Comparison of ENCODE assay signal across 1 cellular context in genomic region chr5:43348207-43348606, GRCh38.
TF ChIP-seq lines count a peak whose summit lies in the region.

No MANE protein-coding gene starts in this region.

TF ChIP-seq in HepG2, 621 proteins besides CTCF, POLR2A, EP300 and RAD21 (continued from another document and continues in another):
- TF ChIP-seq ZNF761 (CRISPR knock-in tag; conservative IDR thresholded peaks at IDR 0.05) (no peak), FOSL2 (CRISPR knock-in tag; IDR thresholded peaks at IDR 0.05) (no peak), HNRNPLL (IDR thresholded peaks at IDR 0.05; ENCODE audit: low read depth, low read length, poor library complexity, severe bottlenecking) (no peak), ZNF747 (CRISPR knock-in tag; IDR thresholded peaks at IDR 0.05; ENCODE audit: borderline replicate concordance) (no peak), ZNF30 (CRISPR knock-in tag; IDR thresholded peaks at IDR 0.05) (no peak), NCOR1 (IDR thresholded peaks at IDR 0.05; ENCODE audit: borderline replicate concordance, low read length) (no peak), KLF12 (CRISPR knock-in tag; IDR thresholded peaks at IDR 0.05; ENCODE audit: borderline replicate concordance) (no peak; the same call in 1 of the 2 replicates), NFIB (CRISPR knock-in tag; IDR thresholded peaks at IDR 0.05; ENCODE audit: borderline replicate concordance) (no peak), TAF1 (CRISPR knock-in tag; IDR thresholded peaks at IDR 0.05) (no peak), ZNF24 (IDR thresholded peaks at IDR 0.05) (no peak), TRIM22 (IDR thresholded peaks at IDR 0.05) (no peak), NCOA2 (CRISPR knock-in tag; IDR thresholded peaks at IDR 0.05) (peak; percentile 24; the same call in 1 of the 2 replicates), ZZZ3 (CRISPR knock-in tag; IDR thresholded peaks at IDR 0.05; ENCODE audit: borderline replicate concordance) (no peak), ZNF354B (CRISPR knock-in tag; IDR thresholded peaks at IDR 0.05) (no peak), ZNF333 (CRISPR knock-in tag; IDR thresholded peaks at IDR 0.05; ENCODE audit: borderline replicate concordance) (no peak), TRIM24 (CRISPR knock-in tag; IDR thresholded peaks at IDR 0.05) (no peak), RXRA (CRISPR knock-in tag; IDR thresholded peaks at IDR 0.05) (no peak), HNRNPUL1 (IDR thresholded peaks at IDR 0.05; ENCODE audit: low read depth, low read length) (no peak), GATA4 (IDR thresholded peaks at IDR 0.05; ENCODE audit: borderline replicate concordance, low read depth) (peak; percentile 98), ZNF75D (CRISPR knock-in tag; IDR thresholded peaks at IDR 0.05; ENCODE audit: borderline replicate concordance) (no peak), ZNF598 (CRISPR knock-in tag; IDR thresholded peaks at IDR 0.05; ENCODE audit: borderline replicate concordance) (no peak), ZBTB7A (CRISPR knock-in tag; IDR thresholded peaks at IDR 0.05) (no peak), KLF13 (CRISPR knock-in tag; IDR thresholded peaks at IDR 0.05) (no peak), ZMYM4 (CRISPR knock-in tag; IDR thresholded peaks at IDR 0.05) (peak; percentile 87), SP4 (CRISPR knock-in tag; IDR thresholded peaks at IDR 0.05) (no peak), REST (IDR thresholded peaks at IDR 0.05; ENCODE audit: borderline replicate concordance in 1 of 2, low read depth in 1 of 2, low read length in 2 of 2) (no peak), ATF1 (CRISPR knock-in tag; IDR thresholded peaks at IDR 0.05) (no peak), YEATS2 (CRISPR knock-in tag; IDR thresholded peaks at IDR 0.05; ENCODE audit: borderline replicate concordance) (no peak), ZNF572 (CRISPR knock-in tag; IDR thresholded peaks at IDR 0.05) (no peak), NFE2L2 (IDR thresholded peaks at IDR 0.05; ENCODE audit: low read length) (no peak), SRSF1 (optimal IDR thresholded peaks at IDR 0.05; ENCODE audit: low read depth, low read length) (no peak), DR1 (CRISPR knock-in tag; IDR thresholded peaks at IDR 0.05) (no peak), NCOA5 (CRISPR knock-in tag; IDR thresholded peaks at IDR 0.05) (no peak), ZNF253 (CRISPR knock-in tag; IDR thresholded peaks at IDR 0.05; ENCODE audit: borderline replicate concordance) (no peak), GATAD2A (CRISPR knock-in tag; IDR thresholded peaks at IDR 0.05) (no peak), ZNF773 (CRISPR knock-in tag; IDR thresholded peaks at IDR 0.05; ENCODE audit: borderline replicate concordance) (no peak), ZNF816 (CRISPR knock-in tag; IDR thresholded peaks at IDR 0.05; ENCODE audit: borderline replicate concordance) (no peak), AGO2 (optimal IDR thresholded peaks at IDR 0.05; ENCODE audit: low read depth, low read length) (no peak), ZNF10 (CRISPR knock-in tag; IDR thresholded peaks at IDR 0.05; ENCODE audit: borderline replicate concordance, low read depth) (no peak), NRL (CRISPR knock-in tag; IDR thresholded peaks at IDR 0.05; ENCODE audit: borderline replicate concordance) (no peak), ZNF605 (CRISPR knock-in tag; IDR thresholded peaks at IDR 0.05) (no peak), PREB (CRISPR knock-in tag; IDR thresholded peaks at IDR 0.05) (no peak), ZFP36L2 (CRISPR knock-in tag; IDR thresholded peaks at IDR 0.05) (no peak), STAT6 (CRISPR knock-in tag; IDR thresholded peaks at IDR 0.05; ENCODE audit: borderline replicate concordance) (no peak)
- TF ChIP-seq, protein P1, sequence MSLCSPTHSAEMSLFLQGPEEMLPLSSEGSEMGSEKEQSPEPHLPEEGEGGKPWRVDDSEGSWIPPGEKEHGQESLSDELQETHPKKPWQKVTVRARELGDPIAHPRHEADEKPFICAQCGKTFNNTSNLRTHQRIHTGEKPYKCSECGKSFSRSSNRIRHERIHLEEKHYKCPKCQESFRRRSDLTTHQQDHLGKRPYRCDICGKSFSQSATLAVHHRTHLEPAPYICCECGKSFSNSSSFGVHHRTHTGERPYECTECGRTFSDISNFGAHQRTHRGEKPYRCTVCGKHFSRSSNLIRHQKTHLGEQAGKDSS (CRISPR knock-in tag; IDR thresholded peaks at IDR 0.05; ENCODE audit: borderline replicate concordance, low read depth) = no peak
- TF ChIP-seq, protein P2, sequence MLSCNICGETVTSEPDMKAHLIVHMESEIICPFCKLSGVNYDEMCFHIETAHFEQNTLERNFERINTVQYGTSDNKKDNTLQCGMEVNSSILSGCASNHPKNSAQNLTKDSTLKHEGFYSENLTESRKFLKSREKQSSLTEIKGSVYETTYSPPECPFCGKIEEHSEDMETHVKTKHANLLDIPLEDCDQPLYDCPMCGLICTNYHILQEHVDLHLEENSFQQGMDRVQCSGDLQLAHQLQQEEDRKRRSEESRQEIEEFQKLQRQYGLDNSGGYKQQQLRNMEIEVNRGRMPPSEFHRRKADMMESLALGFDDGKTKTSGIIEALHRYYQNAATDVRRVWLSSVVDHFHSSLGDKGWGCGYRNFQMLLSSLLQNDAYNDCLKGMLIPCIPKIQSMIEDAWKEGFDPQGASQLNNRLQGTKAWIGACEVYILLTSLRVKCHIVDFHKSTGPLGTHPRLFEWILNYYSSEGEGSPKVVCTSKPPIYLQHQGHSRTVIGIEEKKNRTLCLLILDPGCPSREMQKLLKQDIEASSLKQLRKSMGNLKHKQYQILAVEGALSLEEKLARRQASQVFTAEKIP (CRISPR knock-in tag; IDR thresholded peaks at IDR 0.05; ENCODE audit: borderline replicate concordance) = no peak
- TF ChIP-seq, protein P3, sequence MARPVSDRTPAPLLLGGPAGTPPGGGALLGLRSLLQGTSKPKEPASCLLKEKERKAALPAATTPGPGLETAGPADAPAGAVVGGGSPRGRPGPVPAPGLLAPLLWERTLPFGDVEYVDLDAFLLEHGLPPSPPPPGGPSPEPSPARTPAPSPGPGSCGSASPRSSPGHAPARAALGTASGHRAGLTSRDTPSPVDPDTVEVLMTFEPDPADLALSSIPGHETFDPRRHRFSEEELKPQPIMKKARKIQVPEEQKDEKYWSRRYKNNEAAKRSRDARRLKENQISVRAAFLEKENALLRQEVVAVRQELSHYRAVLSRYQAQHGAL (CRISPR knock-in tag; IDR thresholded peaks at IDR 0.05; ENCODE audit: not compliant biosample characterization) = no peak
- TF ChIP-seq, protein P4, sequence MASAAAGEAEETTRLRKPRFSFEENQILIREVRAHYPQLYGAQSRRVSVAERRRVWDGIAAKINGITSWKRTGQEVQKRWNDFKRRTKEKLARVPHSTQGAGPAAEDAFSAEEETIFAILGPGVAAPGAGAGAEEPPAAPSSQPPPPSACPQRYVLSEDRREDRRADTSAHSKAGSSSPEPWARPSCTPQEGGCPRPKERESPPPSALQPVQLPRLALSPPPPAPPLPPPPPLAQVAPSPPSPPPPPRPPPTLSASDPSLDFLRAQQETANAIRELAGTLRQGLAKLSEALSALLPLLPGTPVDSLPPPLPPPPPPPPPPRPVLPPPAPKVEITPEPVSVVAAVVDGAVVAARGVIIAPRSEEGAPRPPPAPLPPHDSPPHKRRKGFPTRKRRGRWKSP (CRISPR knock-in tag; IDR thresholded peaks at IDR 0.05) = no peak
- TF ChIP-seq, protein P5, sequence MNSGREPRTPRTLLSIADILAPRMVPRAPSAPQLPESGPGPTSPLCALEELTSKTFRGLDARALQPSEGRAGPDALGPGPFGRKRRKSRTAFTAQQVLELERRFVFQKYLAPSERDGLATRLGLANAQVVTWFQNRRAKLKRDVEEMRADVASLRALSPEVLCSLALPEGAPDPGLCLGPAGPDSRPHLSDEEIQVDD (CRISPR knock-in tag; IDR thresholded peaks at IDR 0.05; ENCODE audit: borderline replicate concordance) = no peak
- TF ChIP-seq, protein P6, sequence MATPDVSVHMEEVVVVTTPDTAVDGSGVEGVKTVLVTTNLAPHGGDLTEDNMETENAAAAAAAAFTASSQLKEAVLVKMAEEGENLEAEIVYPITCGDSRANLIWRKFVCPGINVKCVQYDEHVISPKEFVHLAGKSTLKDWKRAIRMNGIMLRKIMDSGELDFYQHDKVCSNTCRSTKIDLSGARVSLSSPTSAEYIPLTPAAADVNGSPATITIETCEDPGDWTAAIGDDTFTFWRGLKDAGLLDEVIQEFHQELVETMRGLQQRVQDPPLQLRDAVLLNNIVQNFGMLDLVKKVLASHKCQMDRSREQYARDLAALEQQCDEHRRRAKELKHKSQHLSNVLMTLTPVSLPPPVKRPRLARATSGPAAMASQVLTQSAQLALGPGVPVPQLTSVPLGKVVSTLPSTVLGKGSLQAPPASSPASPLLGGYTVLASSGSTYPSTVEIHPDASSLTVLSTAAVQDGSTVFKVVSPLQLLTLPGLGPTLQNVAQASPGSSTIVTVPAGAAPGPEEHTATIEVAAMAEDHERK (CRISPR knock-in tag; IDR thresholded peaks at IDR 0.05; ENCODE audit: low read depth) = no peak
- TF ChIP-seq, protein P7, sequence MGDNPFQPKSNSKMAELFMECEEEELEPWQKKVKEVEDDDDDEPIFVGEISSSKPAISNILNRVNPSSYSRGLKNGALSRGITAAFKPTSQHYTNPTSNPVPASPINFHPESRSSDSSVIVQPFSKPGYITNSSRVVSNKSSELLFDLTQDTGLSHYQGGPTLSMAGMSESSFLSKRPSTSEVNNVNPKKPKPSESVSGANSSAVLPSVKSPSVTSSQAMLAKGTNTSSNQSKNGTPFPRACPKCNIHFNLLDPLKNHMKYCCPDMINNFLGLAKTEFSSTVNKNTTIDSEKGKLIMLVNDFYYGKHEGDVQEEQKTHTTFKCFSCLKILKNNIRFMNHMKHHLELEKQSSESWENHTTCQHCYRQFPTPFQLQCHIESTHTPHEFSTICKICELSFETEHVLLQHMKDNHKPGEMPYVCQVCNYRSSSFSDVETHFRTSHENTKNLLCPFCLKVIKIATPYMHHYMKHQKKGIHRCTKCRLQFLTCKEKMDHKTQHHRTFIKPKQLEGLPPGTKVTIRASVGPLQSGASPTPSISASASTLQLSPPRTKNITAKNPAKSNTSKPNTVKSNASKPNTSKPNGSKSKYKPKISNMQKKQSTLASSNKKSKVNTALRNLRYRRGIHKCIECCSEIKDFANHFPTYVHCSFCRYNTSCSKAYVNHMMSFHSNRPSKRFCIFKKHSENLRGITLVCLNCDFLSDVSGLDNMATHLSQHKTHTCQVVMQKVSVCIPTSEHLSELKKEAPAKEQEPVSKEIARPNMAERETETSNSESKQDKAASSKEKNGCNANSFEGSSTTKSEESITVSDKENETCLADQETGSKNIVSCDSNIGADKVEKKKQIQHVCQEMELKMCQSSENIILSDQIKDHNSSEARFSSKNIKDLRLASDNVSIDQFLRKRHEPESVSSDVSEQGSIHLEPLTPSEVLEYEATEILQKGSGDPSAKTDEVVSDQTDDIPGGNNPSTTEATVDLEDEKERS (CRISPR knock-in tag; IDR thresholded peaks at IDR 0.05) = no peak
